ENCODE assay signal across 8 cellular contexts in the genomic region with DNA sequence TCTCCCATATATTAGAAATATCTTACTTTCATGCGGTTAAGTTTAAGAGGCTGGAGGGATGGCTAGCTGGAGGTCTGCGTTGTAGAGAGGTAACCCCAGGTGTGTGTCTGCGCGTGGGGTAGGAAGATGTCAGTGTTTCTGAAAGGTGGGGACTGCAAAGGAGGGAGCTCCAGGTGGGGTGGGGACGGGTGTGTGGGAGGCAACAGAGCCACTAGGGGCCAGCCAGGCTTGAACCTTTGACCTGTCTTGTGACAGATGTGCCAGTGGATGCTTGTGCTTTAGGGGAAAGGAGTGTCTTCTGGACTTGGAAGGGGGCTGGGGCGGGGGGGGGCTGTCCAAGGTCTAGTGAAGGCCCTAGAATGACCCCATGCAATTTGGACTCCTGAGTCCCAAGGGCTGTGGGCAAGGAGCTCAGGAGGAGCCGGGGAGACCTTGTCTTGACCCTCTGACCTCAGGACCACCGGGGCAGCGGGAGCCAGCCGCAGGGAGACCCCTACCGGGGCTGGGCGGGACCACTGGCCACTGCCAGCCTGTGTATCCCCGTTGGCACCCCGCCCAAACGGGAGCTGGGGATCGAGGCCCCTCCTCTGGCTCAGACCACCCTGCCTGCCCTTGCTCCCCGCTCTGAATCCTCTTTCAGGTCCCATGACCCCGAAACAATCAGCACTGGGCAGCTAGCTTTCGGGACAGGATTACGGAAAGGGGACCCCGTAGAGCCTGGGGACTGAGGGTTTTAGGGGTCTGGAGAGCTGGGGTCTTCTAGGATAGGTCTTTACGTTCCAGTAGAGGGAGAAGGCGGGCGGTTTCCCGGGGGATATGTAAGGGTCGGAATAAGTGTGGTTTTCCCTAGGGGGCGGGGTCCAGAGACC.
A peak's percentile ranks its signal among the peaks of the same experiment; 100 is the strongest.
DNase-seq lines count a peak whose midpoint lies in the region; ATAC-seq and FAIRE-seq lines count a peak whose summit lies in the region.

No MANE protein-coding gene starts in this region.

- no peaks in the 10 kb centered on the region for H3K36me3 ChIP-seq in iPS DF 6.9 (ENCODE audit: control insufficient read depth, insufficient read depth, low read length)

- peaks cover 16% of the 10 kb centered on the region for H3K27me3 Mint-ChIP-seq in T-helper 2 cell treated with Interferon-gamma antibody and Interleukin-4, amounts not matched to agents 5 μg/mL and 100 μg/mL, for 36 hours (ENCODE audit: low read depth)
- no peaks in the 10 kb centered on the region for H3K27me3 Mint-ChIP-seq in stimulated activated memory B cell treated with anti-CD40 and anti-IgM and Interleukin-4, amounts not matched to agents 10 μg/mL and 1 μg/mL and 100 μg/mL, for 72 hours

- H3K4me1 ChIP-seq in iPS DF 6.9 (ENCODE audit: control insufficient read depth, insufficient read depth, low read length), result peaks cover 8% of the 10 kb centered on the region; the same call in 1 of the 2 replicates

- H3K4me3 Mint-ChIP-seq in T-helper 2 cell treated with Interferon-gamma antibody and Interleukin-4, amounts not matched to agents 5 μg/mL and 100 μg/mL, for 36 hours, result peak overlapping the region; percentile 88
- H3K4me3 Mint-ChIP-seq in stimulated activated memory B cell treated with anti-CD40 and anti-IgM and Interleukin-4, amounts not matched to agents 10 μg/mL and 1 μg/mL and 100 μg/mL, for 72 hours, result peak overlapping the region; percentile 79

- H3K4me3 ChIP-seq in iPS DF 6.9 (ENCODE audit: low read length), result peak overlapping the region; percentile 63; the same call in 1 of the 2 replicates

- H3K4me1 Mint-ChIP-seq in T-helper 2 cell treated with Interferon-gamma antibody and Interleukin-4, amounts not matched to agents 5 μg/mL and 100 μg/mL, for 36 hours (ENCODE audit: low read depth), result peaks cover 37% of the 10 kb centered on the region
- H3K4me1 Mint-ChIP-seq in stimulated activated memory B cell treated with anti-CD40 and anti-IgM and Interleukin-4, amounts not matched to agents 10 μg/mL and 1 μg/mL and 100 μg/mL, for 72 hours, result peaks cover 73% of the 10 kb centered on the region

- no peaks in the 10 kb centered on the region for H3K27me3 ChIP-seq in iPS DF 6.9 (ENCODE audit: control insufficient read depth, insufficient read depth, low read length)

- no peaks in the 10 kb centered on the region for H3K9me3 ChIP-seq in iPS DF 6.9 (ENCODE audit: control insufficient read depth, insufficient read depth, low read length)

- H3K27ac Mint-ChIP-seq in T-helper 2 cell treated with Interferon-gamma antibody and Interleukin-4, amounts not matched to agents 5 μg/mL and 100 μg/mL, for 36 hours, result peak overlapping the region; percentile 39
- peak overlapping the region; percentile 90 for H3K27ac Mint-ChIP-seq in stimulated activated memory B cell treated with anti-CD40 and anti-IgM and Interleukin-4, amounts not matched to agents 10 μg/mL and 1 μg/mL and 100 μg/mL, for 72 hours

- H3K9me3 Mint-ChIP-seq in T-helper 2 cell treated with Interferon-gamma antibody and Interleukin-4, amounts not matched to agents 5 μg/mL and 100 μg/mL, for 36 hours, result no peaks in the 10 kb centered on the region
- H3K9me3 Mint-ChIP-seq in stimulated activated memory B cell treated with anti-CD40 and anti-IgM and Interleukin-4, amounts not matched to agents 10 μg/mL and 1 μg/mL and 100 μg/mL, for 72 hours, result no peaks in the 10 kb centered on the region

- no peak for FAIRE-seq in GM19239 (lab: Jason Lieb, UNC)

- DNase-seq in NCI-H146 (lab: John Stamatoyannopoulos, UW), result peak; percentile 21
- no peak for DNase-seq in NCI-H146 treated with DMSO at 0.1 percent for 48 hours (lab: John Stamatoyannopoulos, UW; ENCODE audit: unreplicated experiment)
- no peak for DNase-seq in T-helper 2 cell treated with Interferon-gamma antibody and Interleukin-4, amounts not matched to agents 5 μg/mL and 100 μg/mL, for 36 hours (ENCODE audit: low spot score)
- DNase-seq in iPS DF 6.9 (ENCODE audit: low read depth, low spot score), result no peak
- DNase-seq in GM19239 (ENCODE audit: insufficient read length, low spot score), result no peak
- no peak for DNase-seq in NCI-H2196 treated with DMSO at 0.1 percent for 48 hours (lab: John Stamatoyannopoulos, UW; ENCODE audit: unreplicated experiment)

- no peak for ATAC-seq in stimulated activated memory B cell treated with anti-CD40 and anti-IgM and Interleukin-4, amounts not matched to agents 10 μg/mL and 1 μg/mL and 100 μg/mL, for 72 hours
- ATAC-seq in GM19455 (IDR thresholded peaks at IDR 0.05; ENCODE audit: unreplicated experiment), result no peak

- WGBS in iPS DF 6.9 (ENCODE audit: insufficient coverage, insufficient read length), result no CpG with 5 or more reads among the region's 27 CpGs

- H3K27ac ChIP-seq in iPS DF 6.9 (ENCODE audit: low read length), result no peak overlapping the region

- H3K36me3 Mint-ChIP-seq in T-helper 2 cell treated with Interferon-gamma antibody and Interleukin-4, amounts not matched to agents 5 μg/mL and 100 μg/mL, for 36 hours (ENCODE audit: low read depth), result no peaks in the 10 kb centered on the region
- H3K36me3 Mint-ChIP-seq in stimulated activated memory B cell treated with anti-CD40 and anti-IgM and Interleukin-4, amounts not matched to agents 10 μg/mL and 1 μg/mL and 100 μg/mL, for 72 hours, result no peaks in the 10 kb centered on the region
